ENCODE assay signal across 12 cellular contexts in genomic region chr2:21042708-21042957, GRCh38. TPM values are rescaled to one million over a fixed set of nuclear protein-coding genes. Genes with fewer than 3 reads are reported as not detected.
"Had no signal": no experiment of that assay in that cellular context is flagged by ENCODE, and none has a peak within 500 bp of the region (broad histone marks: within the 10 kb centered on the region; RNA-seq: fewer than 3 reads in every experiment).

No MANE protein-coding gene starts in this region.

- H3K27ac Mint-ChIP-seq: activated CD4-positive, alpha-beta T cell treated with anti-CD3 and anti-CD28 coated beads, Interleukin-2, amount 10 ng/mL, durations not matched to agents 7 days and 5 days; activated naive CD8-positive, alpha-beta T cell treated with anti-CD3 and anti-CD28 coated beads for 36 hours; effector memory CD8-positive, alpha-beta T cell; nephron; stimulated activated naive CD8-positive, alpha-beta T cell treated with anti-CD3 and anti-CD28 coated beads, Interleukin-15, Interleukin-2, amounts not matched to agents 100 ng/mL and 50 ng/mL, for 24 hours had no signal

- H3K27ac ChIP-seq: gastrocnemius medialis, suprapubic skin had no signal

- H3K36me3 Mint-ChIP-seq: activated naive CD8-positive, alpha-beta T cell treated with anti-CD3 and anti-CD28 coated beads for 36 hours had no signal

- H3K9me3 ChIP-seq: gastrocnemius medialis, spleen, suprapubic skin had no signal

- H3K36me3 ChIP-seq: gastrocnemius medialis, spleen, suprapubic skin had no signal

- DNase-seq: cortex of kidney, occipital lobe had no signal

- H3K27me3 ChIP-seq: gastrocnemius medialis had no signal

- H3K4me1 Mint-ChIP-seq: activated CD4-positive, alpha-beta T cell treated with anti-CD3 and anti-CD28 coated beads, Interleukin-2, amount 10 ng/mL, durations not matched to agents 7 days and 5 days had no signal

- H3K4me3 Mint-ChIP-seq: activated CD4-positive, alpha-beta T cell treated with anti-CD3 and anti-CD28 coated beads, Interleukin-2, amount 10 ng/mL, durations not matched to agents 7 days and 5 days; activated naive CD8-positive, alpha-beta T cell treated with anti-CD3 and anti-CD28 coated beads for 36 hours; stimulated activated naive CD8-positive, alpha-beta T cell treated with anti-CD3 and anti-CD28 coated beads, Interleukin-15, Interleukin-2, amounts not matched to agents 100 ng/mL and 50 ng/mL, for 24 hours had no signal

- H3K9me3 Mint-ChIP-seq: activated CD4-positive, alpha-beta T cell treated with anti-CD3 and anti-CD28 coated beads, Interleukin-2, amount 10 ng/mL, durations not matched to agents 7 days and 5 days; activated naive CD8-positive, alpha-beta T cell treated with anti-CD3 and anti-CD28 coated beads for 36 hours; effector memory CD8-positive, alpha-beta T cell; nephron; stimulated activated naive CD8-positive, alpha-beta T cell treated with anti-CD3 and anti-CD28 coated beads, Interleukin-15, Interleukin-2, amounts not matched to agents 100 ng/mL and 50 ng/mL, for 24 hours had no signal

RNA-seq across cellular contexts. Expression of gene APOB, which starts 1.2 kb away (rescaled TPM):
- total RNA-seq: activated CD4-positive, alpha-beta T cell treated with anti-CD3 and anti-CD28 coated beads, Interleukin-2, amount 10 ng/mL, durations not matched to agents 7 days and 5 days; activated naive CD8-positive, alpha-beta T cell treated with anti-CD3 and anti-CD28 coated beads for 36 hours; epithelial cell of proximal tubule; T-helper 2 cell treated with Interferon-gamma antibody and Interleukin-4, amounts not matched to agents 100 ng/mL and 5 ng/mL, for 36 hours had no signal
